Comparison of ENCODE assay signal across 1 cellular context in the genomic region with DNA sequence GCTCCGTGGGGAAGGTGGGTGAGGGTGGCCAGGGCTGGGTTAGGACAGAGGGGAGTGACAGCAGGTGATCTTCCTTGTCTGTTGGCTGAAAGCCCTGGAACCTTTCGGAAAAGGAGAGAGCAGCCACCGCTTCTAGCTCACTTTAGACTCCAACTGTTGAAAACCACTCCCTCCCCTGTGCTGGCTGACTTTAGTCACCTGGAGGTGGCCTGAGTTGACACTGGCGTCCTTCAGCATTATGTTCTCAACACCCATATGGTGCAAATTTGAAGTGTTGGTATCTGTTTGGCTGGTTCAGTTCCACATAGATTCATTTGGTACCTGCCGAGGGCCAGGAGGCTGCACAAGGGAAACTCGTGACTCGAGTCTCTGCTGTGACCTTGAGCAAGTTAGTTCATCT.
TF ChIP-seq lines count a peak whose summit lies in the region.

No MANE protein-coding gene starts in this region.

TF ChIP-seq in IMR-90, 13 proteins besides CTCF, POLR2A, EP300 and RAD21:
- TF ChIP-seq, protein P1, sequence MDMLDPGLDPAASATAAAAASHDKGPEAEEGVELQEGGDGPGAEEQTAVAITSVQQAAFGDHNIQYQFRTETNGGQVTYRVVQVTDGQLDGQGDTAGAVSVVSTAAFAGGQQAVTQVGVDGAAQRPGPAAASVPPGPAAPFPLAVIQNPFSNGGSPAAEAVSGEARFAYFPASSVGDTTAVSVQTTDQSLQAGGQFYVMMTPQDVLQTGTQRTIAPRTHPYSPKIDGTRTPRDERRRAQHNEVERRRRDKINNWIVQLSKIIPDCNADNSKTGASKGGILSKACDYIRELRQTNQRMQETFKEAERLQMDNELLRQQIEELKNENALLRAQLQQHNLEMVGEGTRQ (IDR thresholded peaks at IDR 0.05; ENCODE audit: low read depth, low read length), result no peak
- no peak for TF ChIP-seq MAFK (IDR thresholded peaks at IDR 0.05; ENCODE audit: low read depth, low read length)
